16 cellular contexts compared by ENCODE assay signal in genomic region chr4:8197521-8197920, GRCh38.
"Had no signal": no experiment of that assay in that cellular context is flagged by ENCODE, and none has a peak within 500 bp of the region (broad histone marks: within the 10 kb centered on the region; RNA-seq: fewer than 3 reads in every experiment).

No MANE protein-coding gene starts in this region.

- H3K79me2 ChIP-seq: parathyroid adenoma had no signal

- FAIRE-seq: TTC549 had no signal

- H3K27ac ChIP-seq: parathyroid adenoma had no signal

- H3K4me3 Mint-ChIP-seq: mesothelial cell of epicardium had no signal

- H3K9me3 Mint-ChIP-seq: activated CD4-positive, alpha-beta T cell treated with anti-CD3 and anti-CD28 coated beads, Interleukin-2, amount 10 ng/mL, durations not matched to agents 24 days and 14 days; effector memory CD8-positive, alpha-beta T cell; immature natural killer cell; mesothelial cell of epicardium; stimulated activated naive CD8-positive, alpha-beta T cell treated with anti-CD3 and anti-CD28 coated beads, Interleukin-15, amount 100 ng/mL, for 72 hours had no signal

- DNase-seq: activated CD4-positive, alpha-beta T cell treated with anti-CD3 and anti-CD28 coated beads, Interleukin-2, amount 10 ng/mL, durations not matched to agents 24 days and 14 days; activated CD4-positive, CD25-positive, alpha-beta regulatory T cell; activated CD8-positive, alpha-beta memory T cell treated with anti-CD3 and anti-CD28 coated beads, Interleukin-2, amount 50 U/mL, for 48 hours; anterior cingulate cortex; dermis blood vessel endothelial cell; effector memory CD8-positive, alpha-beta T cell; foreskin melanocyte; immature natural killer cell; stimulated activated CD4-positive, alpha-beta T cell treated with anti-CD3 and anti-CD28 coated beads, Interleukin-4, amount 100 ng/mL, for 1 hour; stimulated activated naive CD8-positive, alpha-beta T cell treated with anti-CD3 and anti-CD28 coated beads, Interleukin-15, amount 100 ng/mL, for 72 hours; T-helper 17 cell had no signal

- H3K36me3 Mint-ChIP-seq: immature natural killer cell, mesothelial cell of epicardium had no signal

- H3K36me3 ChIP-seq: lower lobe of right lung, upper lobe of right lung had no signal

- H3K4me3 ChIP-seq: lower lobe of right lung, upper lobe of right lung had no signal

- H3K27me3 Mint-ChIP-seq: T-helper 17 cell had no signal

- H2AFZ ChIP-seq: parathyroid adenoma had no signal

- H3K27me3 ChIP-seq: upper lobe of right lung had no signal

- H3K9ac ChIP-seq: parathyroid adenoma had no signal

- H3K9me3 ChIP-seq: lower lobe of right lung, upper lobe of right lung had no signal
